ENCODE assay signal across 18 cellular contexts in the genomic region with DNA sequence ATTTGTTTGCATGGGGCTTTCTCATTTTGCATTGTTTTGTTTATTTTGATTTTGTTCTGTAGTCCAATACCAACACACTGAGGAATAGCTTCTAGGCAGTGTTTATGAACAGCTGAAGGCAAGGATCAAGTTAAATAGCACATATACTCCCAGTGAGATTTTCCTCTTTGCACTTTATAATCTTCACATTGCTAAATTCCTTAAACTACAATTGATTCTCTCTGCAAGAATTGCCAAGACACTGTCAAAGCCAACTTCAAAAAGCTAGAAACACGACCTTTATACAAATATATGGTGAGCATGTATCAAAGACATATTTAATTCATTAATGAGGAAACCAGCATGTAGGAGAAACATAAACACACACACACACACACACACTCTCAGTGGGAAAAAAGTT.
"Had no signal": no experiment of that assay in that cellular context is flagged by ENCODE, and none has a peak within 500 bp of the region (broad histone marks: within the 10 kb centered on the region; RNA-seq: fewer than 3 reads in every experiment).

No MANE protein-coding gene starts in this region.

- H3K4me3 Mint-ChIP-seq: memory B cell, mesothelial cell of epicardium, neural progenitor cell, type B pancreatic cell had no signal

- H3K9me3 Mint-ChIP-seq: memory B cell, natural killer cell, type B pancreatic cell had no signal

- H3K36me3 Mint-ChIP-seq: memory B cell, mesothelial cell of epicardium, natural killer cell, neural progenitor cell, type B pancreatic cell had no signal

- DNase-seq: effector memory CD4-positive, alpha-beta T cell; foreskin fibroblast; glutamatergic neuron; left ventricle myocardium inferior; lower lobe of right lung; natural killer cell; nucleus accumbens; pancreas; right cardiac atrium; small intestine; stimulated activated CD4-positive, alpha-beta T cell treated with anti-CD3 and anti-CD28 coated beads, Interleukin-12 subunit alpha, Interleukin-12 subunit beta, amount 100 ng/mL, for 4 hours; stimulated activated naive CD4-positive, alpha-beta T cell; stomach had no signal

- H3K27me3 Mint-ChIP-seq: memory B cell, progenitor cell of endocrine pancreas, type B pancreatic cell had no signal

- H3K27ac Mint-ChIP-seq: memory B cell, mesothelial cell of epicardium, neural progenitor cell, progenitor cell of endocrine pancreas, type B pancreatic cell had no signal

- H3K4me1 Mint-ChIP-seq: memory B cell, neural progenitor cell had no signal
